8 cellular contexts compared by ENCODE assay signal in genomic region chr10:75408911-75409885, GRCh38. TPM values are rescaled to one million over a fixed set of nuclear protein-coding genes. Genes with fewer than 3 reads are reported as not detected.
DNase-seq lines count a peak whose midpoint lies in the region; ATAC-seq and TF ChIP-seq lines count a peak whose summit lies in the region.

No MANE protein-coding gene starts in this region.

- no peaks in the 10 kb centered on the region for H3K27me3 ChIP-seq in PC-9 (ENCODE audit: insufficient read depth, low read depth)

- H2AFZ ChIP-seq in PC-9: peak overlapping the region; percentile 88

- peaks cover 16% of the 10 kb centered on the region for H3K4me1 Mint-ChIP-seq in chondrocyte (ENCODE audit: low read depth)
- H3K4me1 Mint-ChIP-seq in stimulated activated effector memory CD8-positive, alpha-beta T cell treated with anti-CD3 and anti-CD28 coated beads, Interleukin-12 subunit alpha, Interleukin-12 subunit beta, amount 100 ng/mL, for 72 hours: peaks cover 14% of the 10 kb centered on the region

- H3K36me3 ChIP-seq in PC-9 (ENCODE audit: low read depth): peaks cover 5% of the 10 kb centered on the region; the same call in 1 of the 2 replicates

- intact Hi-C loops in PC-9 (cut with micrococcal nuclease; ENCODE audit: unreplicated experiment): loop anchor here (10.0 kb wide), 2 partner anchors 516 to 1706 kb away; no protein-coding TSS in a partner anchor

- peak overlapping the region; percentile 96 for H3K4me3 ChIP-seq in PC-9

- TSS peak; percentile 77 for BruUV-seq in PC-9 (replicated peaks; lab: Mats Ljungman, UMichigan)

- H4K20me1 ChIP-seq in PC-9 (ENCODE audit: insufficient read depth): no peaks in the 10 kb centered on the region

- no peak overlapping the region for H3K27ac Mint-ChIP-seq in chondrocyte (ENCODE audit: unreplicated experiment)
- no peak overlapping the region for H3K27ac Mint-ChIP-seq in stimulated activated effector memory CD8-positive, alpha-beta T cell treated with anti-CD3 and anti-CD28 coated beads, Interleukin-12 subunit alpha, Interleukin-12 subunit beta, amount 100 ng/mL, for 72 hours

- H3K4me3 Mint-ChIP-seq in chondrocyte (ENCODE audit: unreplicated experiment): peak overlapping the region; percentile 80
- H3K4me3 Mint-ChIP-seq in stimulated activated effector memory CD8-positive, alpha-beta T cell treated with anti-CD3 and anti-CD28 coated beads, Interleukin-12 subunit alpha, Interleukin-12 subunit beta, amount 100 ng/mL, for 72 hours: peak overlapping the region; percentile 63

- H3K27ac ChIP-seq in PC-9: peak overlapping the region; percentile 83

- H3K9me3 ChIP-seq in PC-9 (ENCODE audit: insufficient read depth, low read depth): no peaks in the 10 kb centered on the region

- peaks cover 2% of the 10 kb centered on the region for H3K36me3 Mint-ChIP-seq in chondrocyte (ENCODE audit: low read depth)
- H3K36me3 Mint-ChIP-seq in stimulated activated effector memory CD8-positive, alpha-beta T cell treated with anti-CD3 and anti-CD28 coated beads, Interleukin-12 subunit alpha, Interleukin-12 subunit beta, amount 100 ng/mL, for 72 hours: no peaks in the 10 kb centered on the region

- peak overlapping the region; percentile 80 for H3K4me2 ChIP-seq in PC-9

- peaks cover 45% of the 10 kb centered on the region for H3K79me2 ChIP-seq in PC-9 (ENCODE audit: low read depth)

- no peaks in the 10 kb centered on the region for H3K9me3 Mint-ChIP-seq in chondrocyte (ENCODE audit: low read depth)
- peaks cover 2% of the 10 kb centered on the region for H3K9me3 Mint-ChIP-seq in stimulated activated effector memory CD8-positive, alpha-beta T cell treated with anti-CD3 and anti-CD28 coated beads, Interleukin-12 subunit alpha, Interleukin-12 subunit beta, amount 100 ng/mL, for 72 hours

- POLR2A ChIA-PET in PC-9 (lab: Charles Lee; ENCODE audit: unreplicated experiment): no interaction called here

- H3F3A ChIP-seq in PC-9 (ENCODE audit: insufficient read depth, low read depth): peaks cover 14% of the 10 kb centered on the region

- peak; percentile 4 to 60 for DNase-seq in NCI-H446 (lab: John Stamatoyannopoulos, UW)
- DNase-seq in NCI-H446 treated with DMSO at 0.1 percent for 48 hours (lab: John Stamatoyannopoulos, UW): no peak
- DNase-seq in PC-9: peak; percentile 55 to 65
- no peak for DNase-seq in chondrocyte (ENCODE audit: low spot score)
- peak; percentile 31 for DNase-seq in kidney glomerular epithelial cell (lab: John Stamatoyannopoulos, UW)
- DNase-seq in stimulated activated effector memory CD8-positive, alpha-beta T cell treated with anti-CD3 and anti-CD28 coated beads, Interleukin-12 subunit alpha, Interleukin-12 subunit beta, amount 100 ng/mL, for 72 hours (ENCODE audit: low spot score in 2 of 2): no peak
- no peak for DNase-seq in central memory CD4-positive, alpha-beta T cell

- H3K4me1 ChIP-seq in PC-9 (replicated peaks; ENCODE audit: insufficient read depth): peaks cover 14% of the 10 kb centered on the region

- peak; percentile 50 for ATAC-seq in HG02885 (IDR thresholded peaks at IDR 0.05; ENCODE audit: poor library complexity, unreplicated experiment)
- peak; percentile 35 for ATAC-seq in stimulated activated effector memory CD8-positive, alpha-beta T cell treated with anti-CD3 and anti-CD28 coated beads, Interleukin-12 subunit alpha, Interleukin-12 subunit beta, amount 100 ng/mL, for 72 hours

- H3K9me2 ChIP-seq in PC-9 (ENCODE audit: insufficient read depth): no peaks in the 10 kb centered on the region

- CTCF ChIA-PET in PC-9 (lab: Charles Lee): interaction anchor here (0.7 to 0.8 kb wide), 2 partner anchors 354 to 619 kb away, joined by 5 read pairs; no protein-coding TSS in a partner anchor

- peaks cover 55% of the 10 kb centered on the region for H3K27me3 Mint-ChIP-seq in chondrocyte (ENCODE audit: low read depth)

- TF ChIP-seq CTCF in PC-9 (conservative IDR thresholded peaks at IDR 0.05) (peak; percentile 31; the same call in 1 of the 2 replicates), chondrocyte (IDR thresholded peaks at IDR 0.05) (no peak)

RNA-seq across cellular contexts. Expression of gene ZNF503, which starts 7.6 kb away (rescaled TPM):
- 1.4 and 1.5 TPM in 2 replicates for total RNA-seq in PC-9 (2021)
- 12.3 to 26.0 TPM (median 24.8 TPM) in 3 replicates for total RNA-seq in chondrocyte

RNA-seq across cellular contexts. Expression of gene LRMDA, which starts 22.2 kb away (rescaled TPM):
- total RNA-seq in PC-9 (2021) (not detected in 2 replicates), chondrocyte (0.34 to 3.5 TPM (median 2.8 TPM) in 3 replicates)

Comparison
In these comparisons a context has a peak if more than half of its experiments do, and no peak if none do; other contexts are left out.
1. DNase-seq: peak in NCI-H446 (2 of 2), PC-9 (2 of 2) and kidney glomerular epithelial cell (single experiment); none in NCI-H446 treated with DMSO at 0.1 percent for 48 hours (single experiment), chondrocyte (single experiment), stimulated activated effector memory CD8-positive, alpha-beta T cell treated with anti-CD3 and anti-CD28 coated beads, Interleukin-12 subunit alpha, Interleukin-12 subunit beta, amount 100 ng/mL, for 72 hours (0 of 2) and central memory CD4-positive, alpha-beta T cell (single experiment).